ENCODE assay signal across 2 cellular contexts in genomic region chr1:12162459-12163137, GRCh38.
TF ChIP-seq lines count a peak whose summit lies in the region.

No MANE protein-coding gene starts in this region.

TF ChIP-seq in liver, 16 proteins besides CTCF, POLR2A, EP300 and RAD21:
- TF ChIP-seq HNF4A (conservative IDR thresholded peaks at IDR 0.05) (no peak), GABPA (IDR thresholded peaks at IDR 0.05 in 1 of 2, conservative IDR thresholded peaks at IDR 0.05 in 1 of 2) (no peak), ATF3 (IDR thresholded peaks at IDR 0.05) (no peak), YY1 (IDR thresholded peaks at IDR 0.05) (no peak), FOXA1 (IDR thresholded peaks at IDR 0.05) (no peak), RXRA (IDR thresholded peaks at IDR 0.05) (no peak), MAX (IDR thresholded peaks at IDR 0.05) (no peak), TAF1 (conservative IDR thresholded peaks at IDR 0.05) (no peak), EGR1 (IDR thresholded peaks at IDR 0.05; ENCODE audit: low read depth in 2 of 2) (no peak), JUND (IDR thresholded peaks at IDR 0.05) (no peak), HNF4G (IDR thresholded peaks at IDR 0.05) (no peak), NR2F2 (IDR thresholded peaks at IDR 0.05) (no peak), SP1 (IDR thresholded peaks at IDR 0.05) (no peak), REST (IDR thresholded peaks at IDR 0.05) (no peak), FOXA2 (IDR thresholded peaks at IDR 0.05) (no peak)
- TF ChIP-seq, protein P1, sequence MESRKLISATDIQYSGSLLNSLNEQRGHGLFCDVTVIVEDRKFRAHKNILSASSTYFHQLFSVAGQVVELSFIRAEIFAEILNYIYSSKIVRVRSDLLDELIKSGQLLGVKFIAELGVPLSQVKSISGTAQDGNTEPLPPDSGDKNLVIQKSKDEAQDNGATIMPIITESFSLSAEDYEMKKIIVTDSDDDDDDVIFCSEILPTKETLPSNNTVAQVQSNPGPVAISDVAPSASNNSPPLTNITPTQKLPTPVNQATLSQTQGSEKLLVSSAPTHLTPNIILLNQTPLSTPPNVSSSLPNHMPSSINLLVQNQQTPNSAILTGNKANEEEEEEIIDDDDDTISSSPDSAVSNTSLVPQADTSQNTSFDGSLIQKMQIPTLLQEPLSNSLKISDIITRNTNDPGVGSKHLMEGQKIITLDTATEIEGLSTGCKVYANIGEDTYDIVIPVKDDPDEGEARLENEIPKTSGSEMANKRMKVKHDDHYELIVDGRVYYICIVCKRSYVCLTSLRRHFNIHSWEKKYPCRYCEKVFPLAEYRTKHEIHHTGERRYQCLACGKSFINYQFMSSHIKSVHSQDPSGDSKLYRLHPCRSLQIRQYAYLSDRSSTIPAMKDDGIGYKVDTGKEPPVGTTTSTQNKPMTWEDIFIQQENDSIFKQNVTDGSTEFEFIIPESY (IDR thresholded peaks at IDR 0.05) = no peak
TF ChIP-seq in liver: peak in this region for 0.

TF ChIP-seq in HepG2, 621 proteins besides CTCF, POLR2A, EP300 and RAD21:
- TF ChIP-seq ATF7 (IDR thresholded peaks at IDR 0.05) = no peak
- TF ChIP-seq ATF7 (CRISPR knock-in tag; IDR thresholded peaks at IDR 0.05) = no peak
- no peak for TF ChIP-seq THAP11 (CRISPR knock-in tag; IDR thresholded peaks at IDR 0.05)
- TF ChIP-seq ZZZ3 (CRISPR knock-in tag; IDR thresholded peaks at IDR 0.05; ENCODE audit: borderline replicate concordance) = no peak
